In genomic region chr20:49919009-49919408, GRCh38 we compare ENCODE assay signal across 21 cellular contexts.
"Had no signal": no experiment of that assay in that cellular context is flagged by ENCODE, and none has a peak within 500 bp of the region (broad histone marks: within the 10 kb centered on the region; RNA-seq: fewer than 3 reads in every experiment).

No MANE protein-coding gene starts in this region.

- H3K27ac ChIP-seq: HL-60, RWPE1 had no signal

- DNase-seq: IMR-90, KBM-7, MV-4-11, NCI-H1048, NCI-H1105, NCI-H1417, NCI-H1436 treated with DMSO at 0.1 percent for 48 hours, NCI-H1694, NCI-H187 treated with DMSO at 0.1 percent for 48 hours, NCI-H2029 treated with DMSO at 0.1 percent for 48 hours, NCI-H2171 treated with DMSO at 0.1 percent for 48 hours, NCI-H446, NCI-H510A, NCI-H524 treated with DMSO at 0.1 percent for 48 hours, NCI-H69, NCI-H774, SHP77, T-helper 1 cell had no signal

- ATAC-seq: SK-N-SH treated with all-trans-retinoic acid at 6 μM for 48 hours had no signal
